8 cellular contexts compared by ENCODE assay signal in the genomic region with DNA sequence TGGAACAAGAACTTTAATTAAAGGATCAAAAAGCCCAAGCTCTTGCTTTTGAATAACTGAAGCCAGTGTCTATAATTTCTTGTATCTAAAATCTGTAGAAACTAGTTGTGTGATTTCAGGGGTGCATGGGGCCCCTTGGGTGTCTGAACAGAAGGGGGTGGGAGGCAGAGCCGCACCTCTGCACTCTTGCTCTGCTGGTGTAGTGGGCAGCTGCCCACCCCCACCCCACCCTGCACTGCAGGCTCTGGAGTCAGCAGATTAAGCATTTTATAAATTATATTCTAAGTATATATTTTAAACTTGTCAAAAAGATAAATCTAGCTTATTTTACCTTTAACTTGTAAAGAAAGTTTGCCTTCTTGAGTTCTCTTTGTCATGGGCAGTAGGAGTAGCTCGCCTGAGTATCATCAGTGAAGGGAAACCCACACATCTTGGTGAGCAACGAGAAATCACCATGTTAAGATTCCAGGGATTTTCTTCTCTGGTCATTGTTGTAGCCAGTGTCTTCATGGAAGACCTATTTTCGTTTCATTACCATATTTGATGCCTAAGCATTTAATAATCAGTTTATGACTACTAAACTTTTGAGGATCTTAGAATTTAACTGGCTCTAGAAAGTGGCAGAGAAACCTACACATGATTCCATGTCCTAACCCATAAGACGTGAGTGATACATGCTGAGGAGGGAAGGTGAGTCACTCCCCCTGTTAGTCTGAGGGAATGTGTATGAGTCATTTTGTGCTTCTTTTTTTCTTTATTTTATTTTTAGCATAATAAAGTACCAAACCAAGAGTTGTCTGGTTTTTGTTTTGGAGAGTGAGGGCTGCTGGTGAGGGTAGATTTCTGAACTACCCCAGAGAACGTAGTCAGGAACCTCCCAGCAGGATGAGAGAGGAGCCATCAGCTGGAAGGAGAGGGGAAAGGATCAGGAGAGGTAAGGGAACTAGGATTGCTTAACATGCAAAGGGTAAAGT. TPM values are rescaled to one million over a fixed set of nuclear protein-coding genes. Genes with fewer than 3 reads are reported as not detected.
DNase-seq lines count a peak whose midpoint lies in the region; ATAC-seq, FAIRE-seq and TF ChIP-seq lines count a peak whose summit lies in the region.

No MANE protein-coding gene starts in this region.

- H4K8ac ChIP-seq in mesendoderm (ENCODE audit: low read depth, low read length), result no peak overlapping the region

- H2BK120ac ChIP-seq in mesendoderm (ENCODE audit: low read depth, low read length), result no peak overlapping the region

- no peak overlapping the region for H2AK5ac ChIP-seq in mesendoderm (ENCODE audit: low read length)

- no peak overlapping the region for H3K4me3 ChIP-seq in CD8-positive, alpha-beta T cell (ENCODE audit: low read depth, low read length)
- H3K4me3 ChIP-seq in mesendoderm (ENCODE audit: low read length) (no peak overlapping the region), body of pancreas (no peak overlapping the region)

- H3K79me1 ChIP-seq in mesendoderm (ENCODE audit: low read length), result no peaks in the 10 kb centered on the region

- ATAC-seq in CD8-positive, alpha-beta T cell, result peak; percentile 76
- peak; percentile 48 for ATAC-seq in GM19438 (IDR thresholded peaks at IDR 0.05; ENCODE audit: low read depth, unreplicated experiment)
- peak; percentile 47 for ATAC-seq in HG03558 (IDR thresholded peaks at IDR 0.05; ENCODE audit: extremely low read depth, unreplicated experiment)
- ATAC-seq in body of pancreas, result no peak

- H3K9ac ChIP-seq in mesendoderm (ENCODE audit: low read length), result no peak overlapping the region

- no peak for FAIRE-seq in D721Med (lab: Jason Lieb, UNC)

- CTCF ChIA-PET in CD8-positive, alpha-beta T cell (lab: Charles Lee), result interaction anchor here (0.7 to 1.6 kb wide), 4 partner anchors 10 to 35 kb away, joined by 3 to 4 read pairs (median 4); no protein-coding TSS in a partner anchor

- H2BK5ac ChIP-seq in mesendoderm (ENCODE audit: low read length), result no peak overlapping the region

- H3K4me1 Mint-ChIP-seq in CD8-positive, alpha-beta T cell (ENCODE audit: low read depth), result peaks cover 16% of the 10 kb centered on the region

- H2BK15ac ChIP-seq in mesendoderm (replicated peaks; ENCODE audit: low read depth), result no peak overlapping the region

- H3K4me2 ChIP-seq in mesendoderm (ENCODE audit: low read length), result no peak overlapping the region

- no peaks in the 10 kb centered on the region for H3K36me3 ChIP-seq in CD8-positive, alpha-beta T cell (ENCODE audit: insufficient read depth, low read length)
- H3K36me3 ChIP-seq in mesendoderm (ENCODE audit: control insufficient read depth, insufficient read depth, low read length), result no peaks in the 10 kb centered on the region
- H3K36me3 ChIP-seq in body of pancreas (replicated peaks in 1 of 2; ENCODE audit: insufficient read depth in 1 of 2, low read depth in 2 of 2), result no peaks in the 10 kb centered on the region

- H3K9me3 ChIP-seq in CD8-positive, alpha-beta T cell (ENCODE audit: low read length), result no peaks in the 10 kb centered on the region
- no peaks in the 10 kb centered on the region for H3K9me3 ChIP-seq in body of pancreas

- H3K79me2 ChIP-seq in mesendoderm (ENCODE audit: control insufficient read depth, insufficient read depth, low read length), result no peaks in the 10 kb centered on the region

- no peaks in the 10 kb centered on the region for H3K9me3 Mint-ChIP-seq in CD8-positive, alpha-beta T cell

- no peaks in the 10 kb centered on the region for H3K36me3 Mint-ChIP-seq in CD8-positive, alpha-beta T cell

- TF ChIP-seq CTCF in CD8-positive, alpha-beta T cell (IDR thresholded peaks at IDR 0.05), result no peak
- no peak for TF ChIP-seq CTCF in D721Med (IDR thresholded peaks at IDR 0.05; ENCODE audit: insufficient read depth, missing control alignments)
- no peak for TF ChIP-seq CTCF in body of pancreas (IDR thresholded peaks at IDR 0.05)

- H3K56ac ChIP-seq in mesendoderm (ENCODE audit: low read length), result no peak overlapping the region

- no peak for TF ChIP-seq POLR2A in body of pancreas (IDR thresholded peaks at IDR 0.05)

- H3K27me3 Mint-ChIP-seq in CD8-positive, alpha-beta T cell (ENCODE audit: low read depth), result no peaks in the 10 kb centered on the region

- no peak overlapping the region for H4K5ac ChIP-seq in mesendoderm (ENCODE audit: low read length)

- intact Hi-C loops in CD8-positive, alpha-beta T cell (cut with DNase I, micrococcal nuclease), result no loop called here
- intact Hi-C loops in body of pancreas (cut with DNase I), result no loop called here

- no peak overlapping the region for H3K27ac Mint-ChIP-seq in CD8-positive, alpha-beta T cell

- WGBS in mesendoderm (ENCODE audit: extremely low coverage, insufficient coverage, low lambda C conversion rate), result no CpG with 5 or more reads among the region's 6 CpGs
- 60 to 63% methylated on average over 6 of the region's 6 CpGs for WGBS in body of pancreas, 2 donors

- H3K23ac ChIP-seq in mesendoderm (ENCODE audit: low read length), result no peak overlapping the region

- H3K4me3 Mint-ChIP-seq in CD8-positive, alpha-beta T cell, result no peak overlapping the region

- POLR2A ChIA-PET in CD8-positive, alpha-beta T cell (lab: Charles Lee), result no interaction called here

- H3K27me3 ChIP-seq in CD8-positive, alpha-beta T cell (ENCODE audit: insufficient read depth, low read length), result no peaks in the 10 kb centered on the region
- H3K27me3 ChIP-seq in mesendoderm (ENCODE audit: insufficient read depth, low read length, poor library complexity), result no peaks in the 10 kb centered on the region
- no peaks in the 10 kb centered on the region for H3K27me3 ChIP-seq in body of pancreas

- no peaks in the 10 kb centered on the region for H3K4me1 ChIP-seq in CD8-positive, alpha-beta T cell (ENCODE audit: insufficient read depth, low read length)
- H3K4me1 ChIP-seq in mesendoderm (ENCODE audit: control insufficient read depth, low read depth, low read length) (no peaks in the 10 kb centered on the region), body of pancreas (no peaks in the 10 kb centered on the region)

- H3K18ac ChIP-seq in mesendoderm (ENCODE audit: low read length), result no peak overlapping the region

- no peak overlapping the region for H3K4ac ChIP-seq in mesendoderm (ENCODE audit: low read depth, low read length)

- H3K27ac ChIP-seq in CD8-positive, alpha-beta T cell (ENCODE audit: low read depth, low read length), result no peak overlapping the region
- H3K27ac ChIP-seq in mesendoderm (ENCODE audit: low read depth, low read length) (no peak overlapping the region), body of pancreas (no peak overlapping the region)

- peak in 1 of 7 experiments; percentile 17 for DNase-seq in CD8-positive, alpha-beta T cell
- DNase-seq in activated naive CD4-positive, alpha-beta T cell treated with anti-CD3 and anti-CD28 coated beads, Interleukin-2, amount 50 U/mL, for 16 hours, result peak; percentile 50
- DNase-seq in mesendoderm, result peak; percentile 50
- no peak for DNase-seq in D721Med (ENCODE audit: insufficient read length, low spot score)
- DNase-seq in body of pancreas, result no peak
- no peak for DNase-seq in 8988T

RNA-seq across cellular contexts. Expression of a gene that starts 7.7 kb away (rescaled TPM):
- not detected for total RNA-seq in CD8-positive, alpha-beta T cell
- polyA plus RNA-seq in mesendoderm (2013, experiment 1 of 2), result 0.15 TPM
- polyA plus RNA-seq in mesendoderm (2013, experiment 2 of 2), result not detected
- not detected for total RNA-seq in body of pancreas

RNA-seq across cellular contexts. Expression of a gene that starts 35.7 kb away (rescaled TPM):
- total RNA-seq in CD8-positive, alpha-beta T cell, result 100 to 1,000 TPM; 445 to 453 TPM
- polyA plus RNA-seq in mesendoderm (2013, experiment 1 of 2), result 1,185 TPM
- polyA plus RNA-seq in mesendoderm (2013, experiment 2 of 2), result 1,186 TPM
- 10 to 100 TPM; 54.4 to 97.3 TPM for total RNA-seq in body of pancreas

Comparison
In these comparisons a context has a peak if more than half of its experiments do, and no peak if none do; other contexts are left out.
1. DNase-seq: peak in activated naive CD4-positive, alpha-beta T cell treated with anti-CD3 and anti-CD28 coated beads, Interleukin-2, amount 50 U/mL, for 16 hours (single experiment) and mesendoderm (single experiment); none in D721Med (single experiment), body of pancreas (0 of 4) and 8988T (single experiment).
2. RNA of a gene that starts 35.7 kb away (total RNA-seq): 445 to 453 TPM in CD8-positive, alpha-beta T cell; 54.4 to 97.3 TPM in body of pancreas; every median in the first group is over 4 times any median in the second.